ENCODE assay signal across 8 cellular contexts in genomic region chr10:51001587-51001986, GRCh38.
DNase-seq lines count a peak whose midpoint lies in the region; ATAC-seq, FAIRE-seq and TF ChIP-seq lines count a peak whose summit lies in the region.

No MANE protein-coding gene starts in this region.

- no peak overlapping the region for H3K27ac ChIP-seq in C4-2B
- no peak overlapping the region for H3K27ac ChIP-seq in Peyer's patch
- no peak overlapping the region for H3K27ac ChIP-seq in spleen
- H3K27ac ChIP-seq in CD4-positive, alpha-beta memory T cell (ENCODE audit: low read depth, low read length) = no peak overlapping the region

- FAIRE-seq in frontal cortex (lab: Jason Lieb, UNC) = peak; percentile 90

- TF ChIP-seq POLR2A in Peyer's patch (IDR thresholded peaks at IDR 0.05) (no peak), spleen (IDR thresholded peaks at IDR 0.05) (no peak)

- no peaks in the 10 kb centered on the region for H3K4me1 ChIP-seq in Peyer's patch
- peaks cover 0 to 8% (median 0%) of the 10 kb centered on the region in 6 donors for H3K4me1 ChIP-seq in spleen
- H3K4me1 ChIP-seq in CD4-positive, alpha-beta memory T cell (ENCODE audit: insufficient read depth, low read length) = no peaks in the 10 kb centered on the region

- no peaks in the 10 kb centered on the region for H3K36me3 Mint-ChIP-seq in CD4-positive, alpha-beta memory T cell

- peak; percentile 76 for TF ChIP-seq CTCF in C4-2B (conservative IDR thresholded peaks at IDR 0.05)
- TF ChIP-seq CTCF in Peyer's patch (IDR thresholded peaks at IDR 0.05) = peak in 5 of 6 experiments; percentile 16 to 63 (median 58)
- peak in 10 of 11 experiments; percentile 11 to 59 (median 37) for TF ChIP-seq CTCF in spleen (IDR thresholded peaks at IDR 0.05 in 8 of 11, conservative IDR thresholded peaks at IDR 0.05 in 3 of 11)

- WGBS in spleen, 5 donors = 2 to 11% (median 5%) methylated on average over 1 of the region's 1 CpG

- no peaks in the 10 kb centered on the region for H3K9me3 ChIP-seq in Peyer's patch
- H3K9me3 ChIP-seq in spleen = no peaks in the 10 kb centered on the region
- H3K9me3 ChIP-seq in CD4-positive, alpha-beta memory T cell (ENCODE audit: control insufficient read depth in 1 of 2, low read length in 2 of 2) = no peaks in the 10 kb centered on the region

- POLR2A ChIA-PET in CD4-positive, alpha-beta memory T cell (lab: Charles Lee; ENCODE audit: partially characterized antibody) = no interaction called here

- H3K27me3 ChIP-seq in Peyer's patch (no peaks in the 10 kb centered on the region), spleen (replicated peaks in 1 of 7) (peaks cover 0 to 13% (median 0%) of the 10 kb centered on the region in 7 donors)
- no peaks in the 10 kb centered on the region for H3K27me3 ChIP-seq in CD4-positive, alpha-beta memory T cell (ENCODE audit: insufficient read depth, low read length)

- no peak overlapping the region for H3K27ac Mint-ChIP-seq in CD4-positive, alpha-beta memory T cell

- no peaks in the 10 kb centered on the region for H3K9me3 Mint-ChIP-seq in CD4-positive, alpha-beta memory T cell

- ATAC-seq in GM21515 (IDR thresholded peaks at IDR 0.05; ENCODE audit: unreplicated experiment) (peak; percentile 55), HG02970 (IDR thresholded peaks at IDR 0.05; ENCODE audit: low FRiP score, unreplicated experiment) (no peak)

- no peak overlapping the region for H3K4me3 Mint-ChIP-seq in CD4-positive, alpha-beta memory T cell

- intact Hi-C loops in spleen (cut with DNase I; ENCODE audit: low total_unique reads) = loop anchor here (5.0 to 10.0 kb wide), 2 partner anchors 963 to 1216 kb away; no protein-coding TSS in a partner anchor
- intact Hi-C loops in CD4-positive, alpha-beta memory T cell (cut with micrococcal nuclease) = loop anchor here (1.0 kb wide), 1 partner anchor 959 kb away; no protein-coding TSS in a partner anchor

- no peaks in the 10 kb centered on the region for H3K4me1 Mint-ChIP-seq in CD4-positive, alpha-beta memory T cell

- H3K36me3 ChIP-seq in Peyer's patch (no peaks in the 10 kb centered on the region), spleen (no peaks in the 10 kb centered on the region)
- no peaks in the 10 kb centered on the region for H3K36me3 ChIP-seq in CD4-positive, alpha-beta memory T cell (ENCODE audit: insufficient read depth, low read length)

- H3K4me3 ChIP-seq in Peyer's patch (no peak overlapping the region), spleen (no peak overlapping the region)
- H3K4me3 ChIP-seq in CD4-positive, alpha-beta memory T cell (ENCODE audit: low read length in 2 of 2) = no peak overlapping the region

- CTCF ChIA-PET in CD4-positive, alpha-beta memory T cell (lab: Charles Lee; ENCODE audit: partially characterized antibody) = interaction anchor here (1.3 kb wide), 1 partner anchor 1214 kb away, joined by 3 read pairs; no protein-coding TSS in a partner anchor

- H3K27me3 Mint-ChIP-seq in CD4-positive, alpha-beta memory T cell = peaks cover 5 to 7% of the 10 kb centered on the region in 2 donors

- DNase-seq in Peyer's patch = no peak
- DNase-seq in frontal cortex (ENCODE audit: low spot score in 2 of 2) = no peak
- no peak for DNase-seq in spleen
- no peak for DNase-seq in central memory CD4-positive, alpha-beta T cell
- no peak for DNase-seq in CD4-positive, alpha-beta memory T cell
